Comparison of ENCODE assay signal across 8 cellular contexts in genomic region chr6:116229287-116229913, GRCh38. TPM values are rescaled to one million over a fixed set of nuclear protein-coding genes. Genes with fewer than 3 reads are reported as not detected.
DNase-seq lines count a peak whose midpoint lies in the region; ATAC-seq, FAIRE-seq and TF ChIP-seq lines count a peak whose summit lies in the region.

No MANE protein-coding gene starts in this region.

- in situ Hi-C loops in SK-MEL-5 (cut with HindIII; ENCODE audit: low pct_unique_long_range_greater_than_20kb, low sequenced_read_pairs), result no loop called here

- no peak overlapping the region for H3K4me3 ChIP-seq in small intestine (ENCODE audit: low read depth in 1 of 2, low read length in 2 of 2)

- no peaks in the 10 kb centered on the region for H3K4me1 ChIP-seq in small intestine (ENCODE audit: control insufficient read depth in 2 of 2, insufficient read depth in 1 of 2, low read depth in 1 of 2, low read length in 1 of 2)

- H3K36me3 ChIP-seq in small intestine (ENCODE audit: control insufficient read depth in 2 of 2, insufficient read depth in 2 of 2, low read length in 2 of 2), result no peaks in the 10 kb centered on the region

- FAIRE-seq in GM12891 (lab: Jason Lieb, UNC), result peak; percentile 68
- no peak for FAIRE-seq in small intestine (lab: Jason Lieb, UNC)

- WGBS in small intestine, 3 donors, result 74 to 95% (median 94%) methylated on average over 17 of the region's 17 CpGs

- no peak overlapping the region for H3K27ac ChIP-seq in small intestine (ENCODE audit: low read depth in 1 of 2, low read length in 1 of 2)

- H3K9me3 ChIP-seq in small intestine (ENCODE audit: control insufficient read depth, low read depth), result no peaks in the 10 kb centered on the region

- DNase-seq in GM12891 (ENCODE audit: insufficient read length, low spot score), result no peak
- DNase-seq in SK-MEL-5 (ENCODE audit: low read depth, low spot score), result peak; percentile 93
- DNase-seq in foreskin melanocyte, result peak; percentile 87
- peak; percentile 93 for DNase-seq in occipital lobe (lab: John Stamatoyannopoulos, UW)
- no peak for DNase-seq in HK-2 (ENCODE audit: unreplicated experiment)
- DNase-seq in NCI-H2107 treated with DMSO at 0.1 percent for 48 hours (lab: John Stamatoyannopoulos, UW; ENCODE audit: unreplicated experiment), result no peak
- no peak for DNase-seq in small intestine

- no peak for TF ChIP-seq POLR2A in GM12891 (IDR thresholded peaks at IDR 0.05; ENCODE audit: low read depth, low read length)

- ATAC-seq in HG03342 (IDR thresholded peaks at IDR 0.05; ENCODE audit: unreplicated experiment), result no peak

- H3K27me3 ChIP-seq in small intestine (ENCODE audit: control insufficient read depth in 2 of 2, insufficient read depth in 2 of 2, low read length in 2 of 2), result no peaks in the 10 kb centered on the region

TF ChIP-seq in GM12891, 5 proteins besides CTCF, POLR2A, EP300 and RAD21:
- TF ChIP-seq PAX5 (IDR thresholded peaks at IDR 0.05; ENCODE audit: insufficient read depth, low read length, severe bottlenecking), result no peak
- no peak for TF ChIP-seq TAF1 (IDR thresholded peaks at IDR 0.05; ENCODE audit: low read depth, low read length)
- no peak for TF ChIP-seq POU2F2 (IDR thresholded peaks at IDR 0.05; ENCODE audit: low read depth, low read length)
- no peak for TF ChIP-seq SPI1 (IDR thresholded peaks at IDR 0.05; ENCODE audit: low read depth, low read length)
- no peak for TF ChIP-seq POLR2AphosphoS5 (IDR thresholded peaks at IDR 0.05; ENCODE audit: low read depth, low read length)

RNA-seq across cellular contexts. Expression of gene TSPYL4, which starts 24.5 kb away (rescaled TPM):
- 14.1 TPM for polyA plus RNA-seq in GM12891 (2012; ENCODE audit: low read depth, missing spikeins)
- 6.1 and 7.4 TPM in 2 replicates for total RNA-seq in SK-MEL-5 (2014; rRNA removed; shearing (Covaris generic))
- 5.6 and 6.0 TPM in 2 replicates for polyA plus RNA-seq in SK-MEL-5 (2015; cell fraction: cytosol; rRNA removed)
- 38.0 and 48.3 TPM in 2 replicates for polyA plus RNA-seq in SK-MEL-5 (2015; cell fraction: nucleus; rRNA removed)
- 70.2 TPM for total RNA-seq in occipital lobe
- 10 to 100 TPM in 1 of 3 donors, 1 to 10 TPM in 2; 1.6 to 11.8 (median 2.4) TPM for polyA plus RNA-seq in small intestine

RNA-seq across cellular contexts. Expression of gene TSPYL1, which starts 50.3 kb away (rescaled TPM):
- polyA plus RNA-seq in GM12891 (2012; ENCODE audit: low read depth, missing spikeins), result 26.9 TPM
- 37.4 and 40.2 TPM in 2 replicates for total RNA-seq in SK-MEL-5 (2014; rRNA removed; shearing (Covaris generic))
- 34.3 and 35.7 TPM in 2 replicates for polyA plus RNA-seq in SK-MEL-5 (2015; cell fraction: cytosol; rRNA removed)
- 15.6 and 20.6 TPM in 2 replicates for polyA plus RNA-seq in SK-MEL-5 (2015; cell fraction: nucleus; rRNA removed)
- 205 TPM for total RNA-seq in occipital lobe
- polyA plus RNA-seq in small intestine, result 10 to 100 TPM; 25.1 to 37.9 (median 27.7) TPM

Comparison
In these comparisons a context has a peak if more than half of its experiments do, and no peak if none do; other contexts are left out.
1. DNase-seq: peak in SK-MEL-5 (single experiment), foreskin melanocyte (single experiment) and occipital lobe (single experiment); none in GM12891 (single experiment), HK-2 (single experiment), NCI-H2107 treated with DMSO at 0.1 percent for 48 hours (single experiment) and small intestine (single experiment).